ENCODE assay signal across 8 cellular contexts in the genomic region with DNA sequence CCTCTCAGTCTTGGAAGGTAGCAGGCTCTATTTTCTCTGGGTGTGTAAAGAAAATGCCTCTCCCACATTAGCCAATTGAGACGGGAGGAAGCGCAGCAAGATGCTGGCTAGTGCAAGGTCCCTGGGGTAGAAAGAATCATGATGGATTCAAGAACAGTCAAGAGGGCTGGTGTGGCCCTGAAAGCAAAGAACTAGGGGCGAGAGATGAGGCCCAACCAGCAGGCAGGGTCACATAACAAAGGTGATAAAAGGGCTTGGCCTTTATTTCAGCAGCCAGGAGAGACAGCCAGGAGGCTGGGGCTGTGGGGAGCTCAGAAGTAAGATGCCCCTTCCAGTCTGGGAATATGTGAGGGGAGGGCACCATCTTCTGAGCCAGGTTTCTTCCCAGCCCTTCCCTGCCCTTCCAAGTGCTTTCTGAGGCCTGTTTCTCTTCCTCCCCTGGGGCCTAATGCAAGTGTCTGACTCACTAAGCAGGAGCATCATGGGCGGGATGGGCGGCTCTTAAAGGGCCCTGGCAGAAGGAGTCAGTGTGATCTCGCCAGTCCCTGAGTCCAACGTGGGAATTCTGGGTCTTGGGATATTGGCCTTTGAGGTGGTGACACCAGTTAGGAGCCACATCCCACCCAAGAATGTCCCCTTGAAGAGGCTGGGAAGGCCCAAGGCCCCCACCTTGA. TPM values are rescaled to one million over a fixed set of nuclear protein-coding genes. Genes with fewer than 3 reads are reported as not detected.
DNase-seq lines count a peak whose midpoint lies in the region; ATAC-seq and TF ChIP-seq lines count a peak whose summit lies in the region.

No MANE protein-coding gene starts in this region.

- intact Hi-C loops in left ventricle myocardium inferior (cut with micrococcal nuclease) = no loop called here

- peak; percentile 48 for DNase-seq in AG04450 (ENCODE audit: low read depth, low spot score)
- DNase-seq in HFF-Myc (ENCODE audit: extremely low read depth, low read depth) = peak; percentile 63
- peak; percentile 62 for DNase-seq in left ventricle myocardium inferior
- no peak for DNase-seq in NCI-H128 (lab: John Stamatoyannopoulos, UW; ENCODE audit: unreplicated experiment)
- DNase-seq in activated gamma-delta T cell (lab: John Stamatoyannopoulos, UW) = no peak

- H3K4me1 Mint-ChIP-seq in activated naive CD8-positive, alpha-beta T cell (ENCODE audit: low read depth) = peaks cover 74% of the 10 kb centered on the region

- H3K9ac ChIP-seq in subcutaneous abdominal adipose tissue (ENCODE audit: low read length in 5 of 5) = peak overlapping the region in 1 of 5 donors; percentile 35

- no peak for TF ChIP-seq CTCF in AG04450 (IDR thresholded peaks at IDR 0.05; ENCODE audit: low read depth, low read length)
- TF ChIP-seq CTCF in HFF-Myc (IDR thresholded peaks at IDR 0.05; ENCODE audit: low read depth, low read length, missing control alignments) = no peak
- no peak for TF ChIP-seq CTCF in left ventricle myocardium inferior (IDR thresholded peaks at IDR 0.05; ENCODE audit: borderline replicate concordance)

- CTCF ChIA-PET in AG04450 (lab: Charles Lee) = interaction anchor here (1.0 kb wide), 1 partner anchor 12 kb away, joined by 3 read pairs; no protein-coding TSS in a partner anchor

- peak overlapping the region; percentile 96 for H3K4me3 Mint-ChIP-seq in activated naive CD8-positive, alpha-beta T cell

- POLR2A ChIA-PET in AG04450 (lab: Yijun Ruan, JAX) = interaction anchor here (1.0 kb wide), 1 partner anchor 21 kb away, joined by 3 read pairs; no protein-coding TSS in a partner anchor

- no peak for ATAC-seq in GM18861 (IDR thresholded peaks at IDR 0.05; ENCODE audit: unreplicated experiment)

- no peaks in the 10 kb centered on the region for H3K9me3 Mint-ChIP-seq in activated naive CD8-positive, alpha-beta T cell (ENCODE audit: low read depth)

- H3K9me3 ChIP-seq in AG04450 (ENCODE audit: control insufficient read depth, insufficient read depth, low read length) = no peaks in the 10 kb centered on the region; the same call in 1 of the 2 replicates
- no peaks in the 10 kb centered on the region for H3K9me3 ChIP-seq in left ventricle myocardium inferior (replicated peaks)
- H3K9me3 ChIP-seq in subcutaneous abdominal adipose tissue (ENCODE audit: control insufficient read depth in 5 of 5, low read length in 5 of 5) = no peaks in the 10 kb centered on the region

- no peaks in the 10 kb centered on the region for H3K27me3 Mint-ChIP-seq in activated naive CD8-positive, alpha-beta T cell

- H3K4me1 ChIP-seq in left ventricle myocardium inferior (peaks cover 63% of the 10 kb centered on the region), subcutaneous abdominal adipose tissue (ENCODE audit: control insufficient read depth in 5 of 5, insufficient read depth in 5 of 5, low read length in 5 of 5) (peaks cover 6 to 59% (median 38%) of the 10 kb centered on the region in 5 donors)

- H3K27ac ChIP-seq in AG04450 (ENCODE audit: low read depth, low read length) = peak overlapping the region; percentile 66
- peak overlapping the region; percentile 67 for H3K27ac ChIP-seq in left ventricle myocardium inferior (replicated peaks)
- H3K27ac ChIP-seq in subcutaneous abdominal adipose tissue (ENCODE audit: low read depth, low read length) = peak overlapping the region; percentile 75

- peaks cover 38% of the 10 kb centered on the region for H3K36me3 Mint-ChIP-seq in activated naive CD8-positive, alpha-beta T cell

- no peak overlapping the region for H3K4me3 ChIP-seq in AG04450 (ENCODE audit: low read depth, low read length)
- H3K4me3 ChIP-seq in HFF-Myc (replicated peaks; ENCODE audit: low read depth, low read length) = no peak overlapping the region
- no peak overlapping the region for H3K4me3 ChIP-seq in left ventricle myocardium inferior
- peak overlapping the region in 1 of 5 donors; percentile 13 for H3K4me3 ChIP-seq in subcutaneous abdominal adipose tissue (ENCODE audit: low read depth in 1 of 5, low read length in 5 of 5)

- H3K27me3 ChIP-seq in AG04450 (ENCODE audit: control insufficient read depth, insufficient read depth, low read length) (no peaks in the 10 kb centered on the region), left ventricle myocardium inferior (ENCODE audit: low read depth) (no peaks in the 10 kb centered on the region), subcutaneous abdominal adipose tissue (ENCODE audit: control insufficient read depth in 5 of 5, insufficient read depth in 4 of 5, low read length in 5 of 5) (no peaks in the 10 kb centered on the region)

- H3K36me3 ChIP-seq in left ventricle myocardium inferior (no peaks in the 10 kb centered on the region), subcutaneous abdominal adipose tissue (ENCODE audit: control insufficient read depth in 5 of 5, insufficient read depth in 5 of 5, low read length in 5 of 5) (peaks cover 0 to 8% (median 4%) of the 10 kb centered on the region in 5 donors)

- H3K27ac Mint-ChIP-seq in activated naive CD8-positive, alpha-beta T cell = peak overlapping the region; percentile 100

RNA-seq across cellular contexts. Expression of gene NLRC5, which starts 3.9 kb away (rescaled TPM):
- 9.2 and 13.1 TPM in 2 replicates for polyA plus RNA-seq in AG04450 (2011; rRNA removed)
- polyA minus RNA-seq in AG04450 (2011; rRNA and poly(A)+ RNA removed) = 37.2 and 38.1 TPM in 2 replicates
- 6.6 TPM for total RNA-seq in left ventricle myocardium inferior

RNA-seq across cellular contexts. Expression of gene CETP, which starts 23.7 kb away (rescaled TPM):
- polyA plus RNA-seq in AG04450 (2011; rRNA removed) = 0.09 and 0.17 TPM in 2 replicates
- not detected in 2 replicates for polyA minus RNA-seq in AG04450 (2011; rRNA and poly(A)+ RNA removed)
- total RNA-seq in left ventricle myocardium inferior = 0.16 TPM

RNA-seq across cellular contexts. Expression of gene HERPUD1, which starts 53.5 kb away (rescaled TPM):
- 207 and 215 TPM in 2 replicates for polyA plus RNA-seq in AG04450 (2011; rRNA removed)
- polyA minus RNA-seq in AG04450 (2011; rRNA and poly(A)+ RNA removed) = 243 and 282 TPM in 2 replicates
- total RNA-seq in left ventricle myocardium inferior = 119 TPM

Comparison
In these comparisons a context has a peak if more than half of its experiments do, and no peak if none do; other contexts are left out.
1. DNase-seq: peak in AG04450 (single experiment), HFF-Myc (single experiment) and left ventricle myocardium inferior (single experiment); none in NCI-H128 (single experiment) and activated gamma-delta T cell (single experiment).
2. Peak in every context shown above with its lines, with median percentiles within 50 percentile points of each other: H3K27ac ChIP-seq.